ENCODE assay signal across 17 cellular contexts in the genomic region with DNA sequence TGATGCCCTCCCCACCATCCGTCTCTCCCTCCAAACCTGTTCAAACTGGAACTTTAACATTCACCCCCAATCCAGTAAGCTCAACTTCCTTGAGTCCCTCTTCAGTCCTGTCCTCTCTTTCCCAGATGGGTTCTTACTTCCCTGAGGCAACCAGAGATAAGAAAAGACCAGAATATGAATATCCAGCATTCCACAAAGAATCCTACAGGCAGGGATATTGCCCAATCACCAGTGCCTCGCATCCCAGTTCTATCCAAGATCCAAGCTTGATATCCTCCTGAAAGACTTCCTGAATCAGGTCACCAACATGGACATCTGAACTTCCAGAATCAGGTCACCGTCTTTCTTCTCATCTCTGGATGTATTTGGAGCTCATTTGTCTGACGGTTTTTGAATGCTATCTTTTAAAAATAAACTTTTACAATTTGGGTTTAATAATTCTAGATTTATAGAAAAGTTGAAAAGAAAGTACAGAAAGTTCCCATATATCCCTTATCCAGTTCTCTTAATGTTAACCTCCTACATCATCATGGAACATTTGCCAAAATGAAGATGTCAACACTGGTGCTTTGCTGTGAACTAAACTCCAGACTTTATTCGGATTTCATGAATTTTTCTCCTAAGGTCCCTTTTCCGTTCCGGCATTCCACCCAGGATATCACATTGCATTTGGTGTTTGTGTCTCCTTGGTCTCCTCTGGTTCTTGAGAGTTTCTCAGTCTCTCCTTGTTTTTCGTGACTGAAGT. TPM values are rescaled to one million over a fixed set of nuclear protein-coding genes. Genes with fewer than 3 reads are reported as not detected.
DNase-seq lines count a peak whose midpoint lies in the region; TF ChIP-seq lines count a peak whose summit lies in the region.
"Had no signal": no experiment of that assay in that cellular context is flagged by ENCODE, and none has a peak within 500 bp of the region (broad histone marks: within the 10 kb centered on the region; RNA-seq: fewer than 3 reads in every experiment).

No MANE protein-coding gene starts in this region.

- no peak for TF ChIP-seq CTCF in ascending aorta (IDR thresholded peaks at IDR 0.05)
- no peak for TF ChIP-seq CTCF in fibroblast of the aortic adventitia (IDR thresholded peaks at IDR 0.05; ENCODE audit: insufficient read depth, low read length)
- TF ChIP-seq CTCF in neural progenitor cell (IDR thresholded peaks at IDR 0.05), result no peak

- no peak for DNase-seq in ascending aorta (ENCODE audit: low spot score in 2 of 2)
- peak; percentile 77 for DNase-seq in fibroblast of the aortic adventitia (ENCODE audit: low read depth)
- no peak for DNase-seq in neural progenitor cell (ENCODE audit: low spot score)
- DNase-seq in activated effector memory CD4-positive, alpha-beta T cell treated with anti-CD3 and anti-CD28 coated beads, Interleukin-2, amount 50 U/mL, for 16 hours, result no peak
- no peak for DNase-seq in HEK293T (ENCODE audit: extremely low spot score)
- DNase-seq in immature natural killer cell, result no peak
- DNase-seq: activated CD4-positive, CD25-positive, alpha-beta regulatory T cell treated with anti-CD3 and anti-CD28 coated beads, Interleukin-2, amount 50 U/mL, for 72 hours; activated naive CD4-positive, alpha-beta T cell treated with anti-CD3 and anti-CD28 coated beads, Interleukin-2, amount 50 U/mL, for 16 hours; DND-41; glutamatergic neuron; kidney glomerular epithelial cell; NCI-H1417; stimulated activated CD4-positive, alpha-beta T cell treated with anti-CD3 and anti-CD28 coated beads, Interleukin-2, amount 100 ng/mL, for 48 hours had no signal

- POLR2A ChIA-PET in HEK293T (lab: Yijun Ruan, JAX), result interaction anchor here (1.4 kb wide), 1 partner anchor 63 kb away, joined by 5 read pairs; no protein-coding TSS in a partner anchor

- no peak overlapping the region for H3K4me3 ChIP-seq in ascending aorta
- H3K4me3 ChIP-seq in fibroblast of the aortic adventitia (ENCODE audit: low read depth, low read length), result no peak overlapping the region
- no peak overlapping the region for H3K4me3 ChIP-seq in neural progenitor cell
- H3K4me3 ChIP-seq in urinary bladder (ENCODE audit: low read depth, low read length), result no peak overlapping the region
- H3K4me3 ChIP-seq: cardiac muscle cell had no signal

- CTCF ChIA-PET in HEK293T (lab: Yijun Ruan, JAX), result interaction anchor here (0.8 to 1.9 kb wide), 3 partner anchors 14 to 147 kb away, joined by 3 to 12 read pairs (median 6); a partner anchor contains a TSS

- H3K4me1 ChIP-seq in ascending aorta (peaks cover 24 to 46% of the 10 kb centered on the region in 2 donors), neural progenitor cell (peaks cover 33% of the 10 kb centered on the region), urinary bladder (ENCODE audit: insufficient read depth) (peaks cover 1% of the 10 kb centered on the region)

- H3K27ac ChIP-seq in ascending aorta (peak overlapping the region; percentile 73 to 90), neural progenitor cell (no peak overlapping the region), urinary bladder (ENCODE audit: low read depth) (peak overlapping the region; percentile 73)
- H3K27ac ChIP-seq: cardiac muscle cell had no signal

- H4K20me1 ChIP-seq in neural progenitor cell (ENCODE audit: low read depth), result no peaks in the 10 kb centered on the region

- no peak overlapping the region for H3K4me2 ChIP-seq in neural progenitor cell

- H3F3A ChIP-seq in neural progenitor cell (ENCODE audit: low read depth), result peaks cover 20% of the 10 kb centered on the region

- H3K9me3 ChIP-seq in ascending aorta, result no peaks in the 10 kb centered on the region
- no peaks in the 10 kb centered on the region for H3K9me3 ChIP-seq in neural progenitor cell (ENCODE audit: low read depth)

- no peaks in the 10 kb centered on the region for H3K79me2 ChIP-seq in neural progenitor cell (ENCODE audit: low read depth)

- WGBS in urinary bladder, result 56% methylated on average over 8 of the region's 8 CpGs

- intact Hi-C loops in ascending aorta (cut with DNase I), result no loop called here

- H3K9me3 Mint-ChIP-seq in neural progenitor cell, result peaks cover 2% of the 10 kb centered on the region
- H3K9me3 Mint-ChIP-seq in immature natural killer cell, result no peaks in the 10 kb centered on the region

- H3K4me3 Mint-ChIP-seq in neural progenitor cell (no peak overlapping the region), immature natural killer cell (no peak overlapping the region)
- H3K4me3 Mint-ChIP-seq: CD14-positive monocyte had no signal

- H3K27me3 ChIP-seq in ascending aorta, result no peaks in the 10 kb centered on the region
- H3K27me3 ChIP-seq in neural progenitor cell, result peaks cover 10% of the 10 kb centered on the region
- H3K27me3 ChIP-seq: cardiac muscle cell had no signal

- H3K36me3 Mint-ChIP-seq in neural progenitor cell (no peaks in the 10 kb centered on the region), immature natural killer cell (no peaks in the 10 kb centered on the region)
- H3K36me3 Mint-ChIP-seq: CD14-positive monocyte had no signal

- H3K36me3 ChIP-seq in ascending aorta (no peaks in the 10 kb centered on the region), neural progenitor cell (no peaks in the 10 kb centered on the region), urinary bladder (ENCODE audit: insufficient read depth) (no peaks in the 10 kb centered on the region)
- H3K36me3 ChIP-seq: cardiac muscle cell had no signal

- H3K27me3 Mint-ChIP-seq in neural progenitor cell (ENCODE audit: insufficient read depth, low read depth) (peaks cover 11% of the 10 kb centered on the region), immature natural killer cell (ENCODE audit: low read depth in 3 of 3) (peaks cover 9 to 16% (median 11%) of the 10 kb centered on the region in 3 donors)

- H3K27ac Mint-ChIP-seq in neural progenitor cell (peak overlapping the region; percentile 38), immature natural killer cell (peak overlapping the region in 1 of 6 donors; percentile 49)

- H2AFZ ChIP-seq in neural progenitor cell (replicated peaks), result no peak overlapping the region

- no peak overlapping the region for H3K9ac ChIP-seq in neural progenitor cell

- H3K4me1 Mint-ChIP-seq in neural progenitor cell (peaks cover 73% of the 10 kb centered on the region), immature natural killer cell (peaks cover 15 to 26% of the 10 kb centered on the region in 2 donors)

TF ChIP-seq in HEK293T, 16 proteins besides CTCF, POLR2A, EP300 and RAD21:
- TF ChIP-seq, protein P1, sequence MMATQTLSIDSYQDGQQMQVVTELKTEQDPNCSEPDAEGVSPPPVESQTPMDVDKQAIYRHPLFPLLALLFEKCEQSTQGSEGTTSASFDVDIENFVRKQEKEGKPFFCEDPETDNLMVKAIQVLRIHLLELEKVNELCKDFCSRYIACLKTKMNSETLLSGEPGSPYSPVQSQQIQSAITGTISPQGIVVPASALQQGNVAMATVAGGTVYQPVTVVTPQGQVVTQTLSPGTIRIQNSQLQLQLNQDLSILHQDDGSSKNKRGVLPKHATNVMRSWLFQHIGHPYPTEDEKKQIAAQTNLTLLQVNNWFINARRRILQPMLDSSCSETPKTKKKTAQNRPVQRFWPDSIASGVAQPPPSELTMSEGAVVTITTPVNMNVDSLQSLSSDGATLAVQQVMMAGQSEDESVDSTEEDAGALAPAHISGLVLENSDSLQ (IDR thresholded peaks at IDR 0.05), result no peak
- no peak for TF ChIP-seq ZNF384 (IDR thresholded peaks at IDR 0.05)
- TF ChIP-seq ELF4 (IDR thresholded peaks at IDR 0.05), result no peak
TF ChIP-seq in HEK293T: peak in this region for 0.

RNA-seq across cellular contexts. Expression of a gene that starts 13.7 kb away (rescaled TPM):
- total RNA-seq in ascending aorta, result 547 TPM
- total RNA-seq in fibroblast of the aortic adventitia (ENCODE audit: low replicate concordance), result 2,633 and 16,513 TPM in 2 replicates
- total RNA-seq in neural progenitor cell (ENCODE audit: low replicate concordance), result 1.1 and 4.2 TPM in 2 replicates
- 5,262 TPM for total RNA-seq in urinary bladder
- 802 TPM for polyA plus RNA-seq in urinary bladder
- polyA plus RNA-seq in immature natural killer cell, result not detected
- polyA plus RNA-seq: CD14-positive monocyte had no signal

RNA-seq across cellular contexts. Expression of a gene that starts 49.4 kb away (rescaled TPM):
- total RNA-seq in ascending aorta (78.5 TPM), fibroblast of the aortic adventitia (ENCODE audit: low replicate concordance) (0.65 and 0.90 TPM in 2 replicates), neural progenitor cell (ENCODE audit: low replicate concordance) (1.5 TPM in 1 of 2 replicates, not detected in the other), urinary bladder (15.4 TPM)
- polyA plus RNA-seq in urinary bladder (89.1 TPM), immature natural killer cell (not detected)
- total RNA-seq: T-helper 2 cell treated with Interferon-gamma antibody and Interleukin-4, amounts not matched to agents 100 ng/mL and 5 ng/mL, for 36 hours had no signal

RNA-seq across cellular contexts. Expression of a gene that starts 59.1 kb away (rescaled TPM):
- total RNA-seq in ascending aorta, result not detected
- total RNA-seq in fibroblast of the aortic adventitia (ENCODE audit: low replicate concordance), result 0.09 TPM in 1 of 2 replicates, not detected in the other
- 1.8 and 4.4 TPM in 2 replicates for total RNA-seq in neural progenitor cell (ENCODE audit: low replicate concordance)
- total RNA-seq in urinary bladder, result 1.0 TPM
- 2.5 TPM for polyA plus RNA-seq in urinary bladder
- not detected for polyA plus RNA-seq in immature natural killer cell
- polyA plus RNA-seq: CD14-positive monocyte had no signal

Comparison
In these comparisons a context has a peak if more than half of its experiments do, and no peak if none do; other contexts are left out.
1. RNA of a gene that starts 13.7 kb away (total RNA-seq): 5,262 TPM in urinary bladder (single experiment), 2,633 to 16,513 TPM in fibroblast of the aortic adventitia and 547 TPM in ascending aorta (single experiment); 1.1 to 4.2 TPM in neural progenitor cell; every median in the first group is over 100 times any median in the second.